31 cellular contexts compared by ENCODE assay signal in the genomic region with DNA sequence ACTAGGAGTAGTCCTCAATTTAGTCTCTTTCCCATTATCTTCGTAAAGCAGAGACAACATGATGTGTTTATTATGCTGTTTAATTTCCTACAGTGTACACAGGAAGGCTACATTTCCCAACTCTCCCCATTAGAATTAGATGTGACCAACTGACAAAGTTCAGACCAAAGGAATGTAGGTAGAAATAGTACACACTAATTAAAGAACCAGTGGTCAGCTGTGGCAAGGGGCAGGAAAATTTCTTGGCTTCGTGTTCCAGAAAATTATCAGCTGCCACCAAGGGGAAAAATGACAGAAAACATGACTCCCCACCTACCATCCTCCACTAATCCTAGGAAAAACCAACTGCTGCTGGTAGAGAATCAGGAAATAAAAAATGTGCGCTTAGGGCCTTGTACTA.
"Had no signal": no experiment of that assay in that cellular context is flagged by ENCODE, and none has a peak within 500 bp of the region (broad histone marks: within the 10 kb centered on the region; RNA-seq: fewer than 3 reads in every experiment).

No MANE protein-coding gene starts in this region.

- H3K36me3 ChIP-seq: heart right ventricle, left lung, neural progenitor cell, neutrophil, ovary, prostate gland, spleen, tibial nerve, uterus had no signal

- H3K4me3 Mint-ChIP-seq: naive thymus-derived CD8-positive, alpha-beta T cell; nephron; neural progenitor cell; stimulated activated effector memory CD8-positive, alpha-beta T cell treated with anti-CD3 and anti-CD28 coated beads, Interleukin-12 subunit alpha, Interleukin-12 subunit beta, amount 100 ng/mL, for 72 hours; stimulated activated naive CD8-positive, alpha-beta T cell treated with anti-CD3 and anti-CD28 coated beads, Interleukin-15, amount 100 ng/mL, for 72 hours; type B pancreatic cell had no signal

- H2AFZ ChIP-seq: hepatocyte, neural progenitor cell had no signal

- ATAC-seq: heart right ventricle; left colon; left lung; mucosa of descending colon; naive thymus-derived CD8-positive, alpha-beta T cell; right cardiac atrium; sciatic nerve; stimulated activated effector memory CD8-positive, alpha-beta T cell treated with anti-CD3 and anti-CD28 coated beads, Interleukin-12 subunit alpha, Interleukin-12 subunit beta, amount 100 ng/mL, for 72 hours; stimulated activated naive CD8-positive, alpha-beta T cell treated with anti-CD3 and anti-CD28 coated beads, Interleukin-15, amount 100 ng/mL, for 72 hours had no signal

- H3K9me3 ChIP-seq: heart right ventricle, left lung, mucosa of descending colon, neutrophil, ovary, prostate gland, spleen, tibial nerve, uterus had no signal

- DNase-seq: heart right ventricle; kidney; left colon; left lung; mesendoderm; midbrain; mucosa of descending colon; naive thymus-derived CD8-positive, alpha-beta T cell; occipital lobe; ovary; posterior cingulate gyrus; retina; right cardiac atrium; small intestine; spleen; stimulated activated CD4-positive, alpha-beta T cell treated with anti-CD3 and anti-CD28 coated beads, Interleukin-4, amount 100 ng/mL, for 24 hours; stimulated activated naive CD4-positive, alpha-beta T cell treated with Interleukin-2 at 50 U/mL for 16 hours; stimulated activated naive CD8-positive, alpha-beta T cell treated with anti-CD3 and anti-CD28 coated beads, Interleukin-15, amount 100 ng/mL, for 72 hours; substantia nigra; uterus had no signal

- H3K9me3 Mint-ChIP-seq: nephron, neural progenitor cell, type B pancreatic cell had no signal

- H3K79me2 ChIP-seq: hepatocyte had no signal

- H3K9ac ChIP-seq: neural progenitor cell had no signal

- H3K4me3 ChIP-seq: heart right ventricle, hepatocyte, left lung, lung, mucosa of descending colon, neural progenitor cell, ovary, prostate gland, spleen, tibial nerve, uterus had no signal

- H3K27me3 ChIP-seq: heart right ventricle, hepatocyte, left lung, neural progenitor cell, neutrophil, spleen, tibial nerve, uterus had no signal

- H3K27ac Mint-ChIP-seq: naive thymus-derived CD8-positive, alpha-beta T cell; nephron; neural progenitor cell; stimulated activated effector memory CD8-positive, alpha-beta T cell treated with anti-CD3 and anti-CD28 coated beads, Interleukin-12 subunit alpha, Interleukin-12 subunit beta, amount 100 ng/mL, for 72 hours; stimulated activated naive CD8-positive, alpha-beta T cell treated with anti-CD3 and anti-CD28 coated beads, Interleukin-15, amount 100 ng/mL, for 72 hours; type B pancreatic cell had no signal

- FAIRE-seq: islet of Langerhans, kidney, small intestine had no signal

- H3K27me3 Mint-ChIP-seq: stimulated activated naive CD8-positive, alpha-beta T cell treated with anti-CD3 and anti-CD28 coated beads, Interleukin-15, amount 100 ng/mL, for 72 hours; type B pancreatic cell had no signal

- H3K36me3 Mint-ChIP-seq: naive thymus-derived CD8-positive, alpha-beta T cell; neural progenitor cell; stimulated activated effector memory CD8-positive, alpha-beta T cell treated with anti-CD3 and anti-CD28 coated beads, Interleukin-12 subunit alpha, Interleukin-12 subunit beta, amount 100 ng/mL, for 72 hours; type B pancreatic cell had no signal

- H3K27ac ChIP-seq: heart right ventricle, hepatocyte, left lung, neural progenitor cell, neutrophil, ovary, prostate gland, spleen, tibial nerve, uterus had no signal

- H3K4me1 ChIP-seq: left lung, neural progenitor cell, prostate gland, spleen, tibial nerve, uterus had no signal

- H3K4me1 Mint-ChIP-seq: naive thymus-derived CD8-positive, alpha-beta T cell; neural progenitor cell; stimulated activated effector memory CD8-positive, alpha-beta T cell treated with anti-CD3 and anti-CD28 coated beads, Interleukin-12 subunit alpha, Interleukin-12 subunit beta, amount 100 ng/mL, for 72 hours; stimulated activated naive CD8-positive, alpha-beta T cell treated with anti-CD3 and anti-CD28 coated beads, Interleukin-15, amount 100 ng/mL, for 72 hours had no signal

- H3K4me2 ChIP-seq: hepatocyte, neural progenitor cell had no signal
